In the genomic region with DNA sequence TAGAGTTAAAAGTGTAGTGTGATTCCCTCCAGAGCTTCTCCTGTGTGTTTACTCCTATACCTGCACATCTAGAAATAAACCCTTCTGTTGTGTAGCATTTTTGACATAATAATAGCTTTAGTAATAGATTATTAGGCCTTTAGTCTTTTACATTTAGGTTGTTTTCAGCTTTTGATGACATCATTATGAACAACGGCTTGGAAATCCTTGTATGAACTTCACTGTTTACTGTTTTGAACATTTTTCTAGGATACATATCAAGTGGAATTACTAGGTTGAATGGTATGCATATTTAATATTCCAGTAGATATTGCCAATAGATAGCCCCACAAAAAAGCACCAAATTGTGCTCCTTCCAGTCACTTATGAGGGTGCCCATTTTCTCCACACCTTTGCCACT, we compare ENCODE assay signal across 2 cellular contexts.
TF ChIP-seq lines count a peak whose summit lies in the region.

No MANE protein-coding gene starts in this region.

TF ChIP-seq in SK-N-SH treated with all-trans-retinoic acid at 6 μM for 48 hours, 23 proteins besides CTCF, POLR2A, EP300 and RAD21:
- TF ChIP-seq, protein P1, sequence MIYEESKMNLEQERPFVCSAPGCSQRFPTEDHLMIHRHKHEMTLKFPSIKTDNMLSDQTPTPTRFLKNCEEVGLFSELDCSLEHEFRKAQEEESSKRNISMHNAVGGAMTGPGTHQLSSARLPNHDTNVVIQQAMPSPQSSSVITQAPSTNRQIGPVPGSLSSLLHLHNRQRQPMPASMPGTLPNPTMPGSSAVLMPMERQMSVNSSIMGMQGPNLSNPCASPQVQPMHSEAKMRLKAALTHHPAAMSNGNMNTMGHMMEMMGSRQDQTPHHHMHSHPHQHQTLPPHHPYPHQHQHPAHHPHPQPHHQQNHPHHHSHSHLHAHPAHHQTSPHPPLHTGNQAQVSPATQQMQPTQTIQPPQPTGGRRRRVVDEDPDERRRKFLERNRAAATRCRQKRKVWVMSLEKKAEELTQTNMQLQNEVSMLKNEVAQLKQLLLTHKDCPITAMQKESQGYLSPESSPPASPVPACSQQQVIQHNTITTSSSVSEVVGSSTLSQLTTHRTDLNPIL (CRISPR knock-in tag; IDR thresholded peaks at IDR 0.05; ENCODE audit: low read depth): no peak
- no peak for TF ChIP-seq ZFP3 (CRISPR knock-in tag; IDR thresholded peaks at IDR 0.05)
- no peak for TF ChIP-seq TOX (CRISPR knock-in tag; IDR thresholded peaks at IDR 0.05; ENCODE audit: borderline replicate concordance)
- no peak for TF ChIP-seq GLIS3 (CRISPR knock-in tag; IDR thresholded peaks at IDR 0.05)
- TF ChIP-seq ZC3H10 (CRISPR knock-in tag; IDR thresholded peaks at IDR 0.05): no peak
- TF ChIP-seq ISL1 (CRISPR knock-in tag; IDR thresholded peaks at IDR 0.05): no peak
- no peak for TF ChIP-seq RARB (CRISPR knock-in tag; IDR thresholded peaks at IDR 0.05)
- TF ChIP-seq BACH2 (CRISPR knock-in tag; IDR thresholded peaks at IDR 0.05; ENCODE audit: borderline replicate concordance): no peak
- TF ChIP-seq PPARA (CRISPR knock-in tag; IDR thresholded peaks at IDR 0.05; ENCODE audit: borderline replicate concordance): no peak
- no peak for TF ChIP-seq ZNF70 (CRISPR knock-in tag; IDR thresholded peaks at IDR 0.05)
- no peak for TF ChIP-seq ZNF8 (CRISPR knock-in tag; IDR thresholded peaks at IDR 0.05)
- no peak for TF ChIP-seq SNAI2 (CRISPR knock-in tag; IDR thresholded peaks at IDR 0.05)
- TF ChIP-seq ESRRG (CRISPR knock-in tag; IDR thresholded peaks at IDR 0.05): no peak
- no peak for TF ChIP-seq OSR1 (CRISPR knock-in tag; IDR thresholded peaks at IDR 0.05)
- TF ChIP-seq ARNTL (CRISPR knock-in tag; IDR thresholded peaks at IDR 0.05; ENCODE audit: borderline replicate concordance, low read depth): no peak
- no peak for TF ChIP-seq CSDC2 (CRISPR knock-in tag; IDR thresholded peaks at IDR 0.05)

TF ChIP-seq in SK-N-SH, 30 proteins besides CTCF, POLR2A, EP300 and RAD21 (continued from another document):
- TF ChIP-seq, protein P2, sequence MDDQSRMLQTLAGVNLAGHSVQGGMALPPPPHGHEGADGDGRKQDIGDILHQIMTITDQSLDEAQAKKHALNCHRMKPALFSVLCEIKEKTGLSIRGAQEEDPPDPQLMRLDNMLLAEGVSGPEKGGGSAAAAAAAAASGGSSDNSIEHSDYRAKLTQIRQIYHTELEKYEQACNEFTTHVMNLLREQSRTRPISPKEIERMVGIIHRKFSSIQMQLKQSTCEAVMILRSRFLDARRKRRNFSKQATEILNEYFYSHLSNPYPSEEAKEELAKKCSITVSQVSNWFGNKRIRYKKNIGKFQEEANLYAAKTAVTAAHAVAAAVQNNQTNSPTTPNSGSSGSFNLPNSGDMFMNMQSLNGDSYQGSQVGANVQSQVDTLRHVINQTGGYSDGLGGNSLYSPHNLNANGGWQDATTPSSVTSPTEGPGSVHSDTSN (IDR thresholded peaks at IDR 0.05): no peak
- TF ChIP-seq SIN3A (IDR thresholded peaks at IDR 0.05; ENCODE audit: borderline replicate concordance, low read depth, low read length): no peak
- TF ChIP-seq, protein P3, sequence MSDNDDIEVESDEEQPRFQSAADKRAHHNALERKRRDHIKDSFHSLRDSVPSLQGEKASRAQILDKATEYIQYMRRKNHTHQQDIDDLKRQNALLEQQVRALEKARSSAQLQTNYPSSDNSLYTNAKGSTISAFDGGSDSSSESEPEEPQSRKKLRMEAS (IDR thresholded peaks at IDR 0.05; ENCODE audit: low read depth): no peak
